Comparison of ENCODE assay signal across 17 cellular contexts in genomic region chr9:79952401-79952800, GRCh38.
"Had no signal": no experiment of that assay in that cellular context is flagged by ENCODE, and none has a peak within 500 bp of the region (broad histone marks: within the 10 kb centered on the region; RNA-seq: fewer than 3 reads in every experiment).

No MANE protein-coding gene starts in this region.

- H3K4me1 Mint-ChIP-seq: activated B cell treated with CpG ODN at 0.5 μM for 24 hours; activated CD4-positive, alpha-beta T cell treated with anti-CD3 and anti-CD28 coated beads, Interleukin-2, amount 10 ng/mL, durations not matched to agents 24 days and 14 days; activated naive CD8-positive, alpha-beta T cell treated with anti-CD3 and anti-CD28 coated beads for 36 hours; nephron had no signal

- H3K27me3 Mint-ChIP-seq: activated B cell treated with CpG ODN at 0.5 μM for 24 hours; activated CD4-positive, alpha-beta T cell treated with anti-CD3 and anti-CD28 coated beads, Interleukin-2, amount 10 ng/mL, durations not matched to agents 24 days and 14 days; activated naive CD8-positive, alpha-beta T cell treated with anti-CD3 and anti-CD28 coated beads for 36 hours had no signal

- H3K27ac ChIP-seq: epithelial cell of prostate, skin epidermis had no signal

- H3K9me3 Mint-ChIP-seq: activated CD4-positive, alpha-beta T cell treated with anti-CD3 and anti-CD28 coated beads, Interleukin-2, amount 10 ng/mL, durations not matched to agents 24 days and 14 days; T-helper 2 cell treated with Interferon-gamma antibody and Interleukin-4, amounts not matched to agents 5 μg/mL and 100 μg/mL, for 36 hours had no signal

- H3K36me3 Mint-ChIP-seq: type B pancreatic cell had no signal

- H3K4me3 Mint-ChIP-seq: activated B cell treated with CpG ODN at 0.5 μM for 24 hours; activated CD4-positive, alpha-beta T cell treated with anti-CD3 and anti-CD28 coated beads, Interleukin-2, amount 10 ng/mL, durations not matched to agents 24 days and 14 days; activated naive CD8-positive, alpha-beta T cell treated with anti-CD3 and anti-CD28 coated beads for 36 hours; nephron; T-helper 2 cell treated with Interferon-gamma antibody and Interleukin-4, amounts not matched to agents 5 μg/mL and 100 μg/mL, for 36 hours; type B pancreatic cell had no signal

- H3K27ac Mint-ChIP-seq: activated B cell treated with CpG ODN at 0.5 μM for 24 hours; activated CD4-positive, alpha-beta T cell treated with anti-CD3 and anti-CD28 coated beads, Interleukin-2, amount 10 ng/mL, durations not matched to agents 24 days and 14 days; activated naive CD8-positive, alpha-beta T cell treated with anti-CD3 and anti-CD28 coated beads for 36 hours; nephron; T-helper 2 cell treated with Interferon-gamma antibody and Interleukin-4, amounts not matched to agents 5 μg/mL and 100 μg/mL, for 36 hours; type B pancreatic cell had no signal

- DNase-seq: activated B cell treated with CpG ODN at 0.5 μM for 24 hours; activated CD4-positive, alpha-beta T cell treated with anti-CD3 and anti-CD28 coated beads, Interleukin-2, amount 10 ng/mL, durations not matched to agents 24 days and 14 days; activated CD8-positive, alpha-beta memory T cell treated with anti-CD3 and anti-CD28 coated beads, Interleukin-2, amount 50 U/mL, for 48 hours; activated gamma-delta T cell treated with Interleukin-2 at 50 U/mL for 16 hours; activated naive CD8-positive, alpha-beta T cell treated with anti-CD3 and anti-CD28 coated beads for 36 hours; dermis blood vessel endothelial cell; glutamatergic neuron; mesendoderm; nucleus accumbens; stimulated activated CD4-positive, alpha-beta T cell treated with anti-CD3 and anti-CD28 coated beads, Interleukin-15, amount 100 ng/mL, for 24 hours; stimulated activated CD4-positive, alpha-beta T cell treated with anti-CD3 and anti-CD28 coated beads, Interleukin-4, amount 100 ng/mL, for 24 hours; stimulated activated naive CD4-positive, alpha-beta T cell had no signal

- H3K4me3 ChIP-seq: skin epidermis had no signal
